ENCODE assay signal across 19 cellular contexts in genomic region chr2:157887946-157888345, GRCh38.
"Had no signal": no experiment of that assay in that cellular context is flagged by ENCODE, and none has a peak within 500 bp of the region (broad histone marks: within the 10 kb centered on the region; RNA-seq: fewer than 3 reads in every experiment).

No MANE protein-coding gene starts in this region.

- H3K27me3 ChIP-seq: foreskin keratinocyte, neural progenitor cell, pancreas, tibial artery, upper lobe of left lung, uterus had no signal

- H3K4me3 ChIP-seq: left ventricle myocardium inferior, lower lobe of right lung, neural progenitor cell, pancreas, tibial artery, upper lobe of left lung, uterus had no signal

- H2AFZ ChIP-seq: neural progenitor cell had no signal

- H3K4me2 ChIP-seq: neural progenitor cell had no signal

- ATAC-seq: foreskin keratinocyte; left cardiac atrium; lower lobe of right lung; natural killer cell treated with Interleukin-12 subunit alpha and Interleukin-12 subunit beta and Interleukin-15 and Interleukin-18, amount 100 ng/mL, for 72 hours; pancreas; right cardiac atrium; stimulated activated effector memory CD8-positive, alpha-beta T cell treated with anti-CD3 and anti-CD28 coated beads, Interleukin-12 subunit alpha, Interleukin-12 subunit beta, amount 100 ng/mL, for 72 hours had no signal

- H3K9me3 ChIP-seq: left ventricle myocardium inferior, lower lobe of right lung, pancreas, tibial artery, upper lobe of left lung, uterus had no signal

- H3K4me1 ChIP-seq: foreskin keratinocyte, left ventricle myocardium inferior, lower lobe of right lung, tibial artery, upper lobe of left lung, uterus had no signal

- DNase-seq: erythroblast; foreskin keratinocyte; immature natural killer cell; kidney; left cardiac atrium; left ventricle myocardium inferior; lower lobe of right lung; midbrain; nucleus accumbens; pancreas; right cardiac atrium; stimulated activated CD4-positive, alpha-beta T cell treated with anti-CD3 and anti-CD28 coated beads, Interleukin-4, amount 100 ng/mL, for 1 hour; stimulated activated CD8-positive, alpha-beta memory T cell treated with anti-CD3 and anti-CD28 coated beads, Interleukin-4, amount 100 ng/mL, for 48 hours; tibial artery; upper lobe of left lung; uterus had no signal

- H3K9ac ChIP-seq: neural progenitor cell had no signal

- H3K36me3 ChIP-seq: left ventricle myocardium inferior, lower lobe of right lung, neural progenitor cell, pancreas, tibial artery, upper lobe of left lung, uterus had no signal

- H3K27ac ChIP-seq: foreskin keratinocyte, left ventricle myocardium inferior, lower lobe of right lung, neural progenitor cell, pancreas, tibial artery, upper lobe of left lung, uterus had no signal
